ENCODE assay signal across 1 cellular context in the genomic region with DNA sequence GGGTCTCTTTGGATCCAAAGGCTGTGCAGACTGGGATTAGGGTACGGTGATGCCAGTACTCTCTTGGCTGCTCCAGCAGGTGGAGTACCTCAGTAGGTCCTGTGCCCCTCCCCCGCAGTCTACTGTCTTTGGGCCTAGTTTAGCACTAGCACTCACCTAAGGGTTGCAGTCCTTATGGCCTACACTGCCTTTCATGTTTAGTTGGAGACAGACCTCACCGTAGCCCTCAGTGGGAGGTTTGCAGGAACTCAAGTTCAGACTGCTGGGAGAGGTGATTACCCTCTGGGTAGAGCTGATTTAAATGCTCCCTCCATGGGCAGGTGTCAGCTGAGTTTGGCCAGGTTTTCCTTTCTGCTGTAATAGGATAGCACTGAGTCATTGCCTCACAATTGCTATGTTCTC.
A peak's percentile ranks its signal among the peaks of the same experiment; 100 is the strongest.
TF ChIP-seq lines count a peak whose summit lies in the region.

No MANE protein-coding gene starts in this region.

TF ChIP-seq in WTC11, 78 proteins besides CTCF, POLR2A, EP300 and RAD21 (continued from another document):
- TF ChIP-seq, protein P1, sequence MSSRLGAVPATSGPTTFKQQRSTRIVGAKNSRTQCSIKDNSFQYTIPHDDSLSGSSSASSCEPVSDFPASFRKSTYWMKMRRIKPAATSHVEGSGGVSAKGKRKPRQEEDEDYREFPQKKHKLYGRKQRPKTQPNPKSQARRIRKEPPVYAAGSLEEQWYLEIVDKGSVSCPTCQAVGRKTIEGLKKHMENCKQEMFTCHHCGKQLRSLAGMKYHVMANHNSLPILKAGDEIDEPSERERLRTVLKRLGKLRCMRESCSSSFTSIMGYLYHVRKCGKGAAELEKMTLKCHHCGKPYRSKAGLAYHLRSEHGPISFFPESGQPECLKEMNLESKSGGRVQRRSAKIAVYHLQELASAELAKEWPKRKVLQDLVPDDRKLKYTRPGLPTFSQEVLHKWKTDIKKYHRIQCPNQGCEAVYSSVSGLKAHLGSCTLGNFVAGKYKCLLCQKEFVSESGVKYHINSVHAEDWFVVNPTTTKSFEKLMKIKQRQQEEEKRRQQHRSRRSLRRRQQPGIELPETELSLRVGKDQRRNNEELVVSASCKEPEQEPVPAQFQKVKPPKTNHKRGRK (CRISPR knock-in tag; IDR thresholded peaks at IDR 0.05; ENCODE audit: borderline replicate concordance): no peak
- TF ChIP-seq, protein P2, sequence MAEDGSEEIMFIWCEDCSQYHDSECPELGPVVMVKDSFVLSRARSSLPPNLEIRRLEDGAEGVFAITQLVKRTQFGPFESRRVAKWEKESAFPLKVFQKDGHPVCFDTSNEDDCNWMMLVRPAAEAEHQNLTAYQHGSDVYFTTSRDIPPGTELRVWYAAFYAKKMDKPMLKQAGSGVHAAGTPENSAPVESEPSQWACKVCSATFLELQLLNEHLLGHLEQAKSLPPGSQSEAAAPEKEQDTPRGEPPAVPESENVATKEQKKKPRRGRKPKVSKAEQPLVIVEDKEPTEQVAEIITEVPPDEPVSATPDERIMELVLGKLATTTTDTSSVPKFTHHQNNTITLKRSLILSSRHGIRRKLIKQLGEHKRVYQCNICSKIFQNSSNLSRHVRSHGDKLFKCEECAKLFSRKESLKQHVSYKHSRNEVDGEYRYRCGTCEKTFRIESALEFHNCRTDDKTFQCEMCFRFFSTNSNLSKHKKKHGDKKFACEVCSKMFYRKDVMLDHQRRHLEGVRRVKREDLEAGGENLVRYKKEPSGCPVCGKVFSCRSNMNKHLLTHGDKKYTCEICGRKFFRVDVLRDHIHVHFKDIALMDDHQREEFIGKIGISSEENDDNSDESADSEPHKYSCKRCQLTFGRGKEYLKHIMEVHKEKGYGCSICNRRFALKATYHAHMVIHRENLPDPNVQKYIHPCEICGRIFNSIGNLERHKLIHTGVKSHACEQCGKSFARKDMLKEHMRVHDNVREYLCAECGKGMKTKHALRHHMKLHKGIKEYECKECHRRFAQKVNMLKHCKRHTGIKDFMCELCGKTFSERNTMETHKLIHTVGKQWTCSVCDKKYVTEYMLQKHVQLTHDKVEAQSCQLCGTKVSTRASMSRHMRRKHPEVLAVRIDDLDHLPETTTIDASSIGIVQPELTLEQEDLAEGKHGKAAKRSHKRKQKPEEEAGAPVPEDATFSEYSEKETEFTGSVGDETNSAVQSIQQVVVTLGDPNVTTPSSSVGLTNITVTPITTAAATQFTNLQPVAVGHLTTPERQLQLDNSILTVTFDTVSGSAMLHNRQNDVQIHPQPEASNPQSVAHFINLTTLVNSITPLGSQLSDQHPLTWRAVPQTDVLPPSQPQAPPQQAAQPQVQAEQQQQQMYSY (CRISPR knock-in tag; IDR thresholded peaks at IDR 0.05): peak; percentile 82
- TF ChIP-seq, protein P3, sequence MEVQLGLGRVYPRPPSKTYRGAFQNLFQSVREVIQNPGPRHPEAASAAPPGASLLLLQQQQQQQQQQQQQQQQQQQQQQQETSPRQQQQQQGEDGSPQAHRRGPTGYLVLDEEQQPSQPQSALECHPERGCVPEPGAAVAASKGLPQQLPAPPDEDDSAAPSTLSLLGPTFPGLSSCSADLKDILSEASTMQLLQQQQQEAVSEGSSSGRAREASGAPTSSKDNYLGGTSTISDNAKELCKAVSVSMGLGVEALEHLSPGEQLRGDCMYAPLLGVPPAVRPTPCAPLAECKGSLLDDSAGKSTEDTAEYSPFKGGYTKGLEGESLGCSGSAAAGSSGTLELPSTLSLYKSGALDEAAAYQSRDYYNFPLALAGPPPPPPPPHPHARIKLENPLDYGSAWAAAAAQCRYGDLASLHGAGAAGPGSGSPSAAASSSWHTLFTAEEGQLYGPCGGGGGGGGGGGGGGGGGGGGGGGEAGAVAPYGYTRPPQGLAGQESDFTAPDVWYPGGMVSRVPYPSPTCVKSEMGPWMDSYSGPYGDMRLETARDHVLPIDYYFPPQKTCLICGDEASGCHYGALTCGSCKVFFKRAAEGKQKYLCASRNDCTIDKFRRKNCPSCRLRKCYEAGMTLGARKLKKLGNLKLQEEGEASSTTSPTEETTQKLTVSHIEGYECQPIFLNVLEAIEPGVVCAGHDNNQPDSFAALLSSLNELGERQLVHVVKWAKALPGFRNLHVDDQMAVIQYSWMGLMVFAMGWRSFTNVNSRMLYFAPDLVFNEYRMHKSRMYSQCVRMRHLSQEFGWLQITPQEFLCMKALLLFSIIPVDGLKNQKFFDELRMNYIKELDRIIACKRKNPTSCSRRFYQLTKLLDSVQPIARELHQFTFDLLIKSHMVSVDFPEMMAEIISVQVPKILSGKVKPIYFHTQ (CRISPR knock-in tag; IDR thresholded peaks at IDR 0.05): 0 out of 2 replicates have a peak, but pooled peaks have one; percentile 61
- 0 out of 2 replicates have a peak, but pooled peaks have one; percentile 3 for TF ChIP-seq ZNF121 (CRISPR knock-in tag; IDR thresholded peaks at IDR 0.05)
TF ChIP-seq in WTC11: peak in this region for 6.
